Comparison of ENCODE assay signal across 8 cellular contexts in the genomic region with DNA sequence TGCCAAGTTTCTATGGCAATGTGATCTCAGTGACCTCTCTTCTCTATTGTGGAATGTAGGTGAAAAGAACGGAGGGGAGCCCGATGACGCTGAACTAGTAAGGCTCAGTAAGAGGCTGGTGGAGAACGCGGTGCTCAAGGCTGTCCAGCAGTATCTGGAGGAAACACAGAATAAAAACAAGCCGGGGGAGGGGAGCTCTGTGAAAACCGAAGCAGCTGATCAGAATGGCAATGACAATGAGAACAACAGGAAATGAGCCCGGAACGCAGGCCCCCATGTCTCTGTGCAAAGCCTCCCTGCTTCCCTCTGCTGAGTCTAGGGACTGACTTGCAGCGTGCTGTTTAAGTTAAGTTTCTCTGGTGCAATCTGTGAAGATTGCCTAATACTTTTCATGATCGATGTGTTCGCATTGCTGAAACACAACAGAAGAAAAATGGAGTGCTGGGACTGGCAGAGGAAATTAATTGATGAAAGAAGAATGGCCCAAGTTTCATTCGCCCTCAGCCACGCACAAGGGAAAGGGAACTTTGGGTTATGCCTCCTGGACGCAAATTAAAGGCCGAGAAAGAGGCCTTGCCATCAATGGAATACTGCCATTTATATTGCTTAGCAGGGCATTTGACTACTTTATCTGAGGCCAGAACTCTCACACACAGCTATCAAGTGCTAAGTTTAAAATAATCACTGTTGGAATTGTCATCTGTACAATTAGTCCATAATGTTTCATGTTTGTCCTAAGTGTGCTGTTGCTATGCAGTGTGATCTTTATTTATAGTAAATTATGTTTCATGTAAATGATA.
DNase-seq lines count a peak whose midpoint lies in the region; ATAC-seq, FAIRE-seq and TF ChIP-seq lines count a peak whose summit lies in the region.

No MANE protein-coding gene starts in this region.

- DNase-seq in KG1 (lab: John Stamatoyannopoulos, UW) (peak; percentile 66), glomerular endothelial cell (ENCODE audit: extremely low read depth, low read depth, low spot score) (peak; percentile 56), gastrocnemius medialis (peak; percentile 21 to 25), sigmoid colon (no peak), HUDEP-2 (lab: John Stamatoyannopoulos, UW; ENCODE audit: unreplicated experiment in 76 of 76) (no peak), D721Med (ENCODE audit: insufficient read length, low spot score) (no peak), RKO (ENCODE audit: low spot score) (no peak)
- peak; percentile 18 for DNase-seq in activated CD8-positive, alpha-beta memory T cell treated with anti-CD3 and anti-CD28 coated beads, Interleukin-2, amount 50 U/mL, for 1 hour (ENCODE audit: extremely low read depth)

- H3K4me3 ChIP-seq in gastrocnemius medialis (no peak overlapping the region), sigmoid colon (no peak overlapping the region)

- TF ChIP-seq CTCF in gastrocnemius medialis (IDR thresholded peaks at IDR 0.05 in 4 of 5, conservative IDR thresholded peaks at IDR 0.05 in 1 of 5) (no peak), sigmoid colon (IDR thresholded peaks at IDR 0.05) (no peak), D721Med (IDR thresholded peaks at IDR 0.05; ENCODE audit: insufficient read depth, missing control alignments) (no peak)

- TF ChIP-seq EP300 in sigmoid colon (IDR thresholded peaks at IDR 0.05), result no peak

- H3K27ac ChIP-seq in gastrocnemius medialis (no peak overlapping the region), sigmoid colon (no peak overlapping the region)

- ATAC-seq in gastrocnemius medialis, result no peak

- TF ChIP-seq POLR2A in gastrocnemius medialis (IDR thresholded peaks at IDR 0.05) (no peak), sigmoid colon (IDR thresholded peaks at IDR 0.05) (no peak)

- H3K27me3 ChIP-seq in gastrocnemius medialis (no peaks in the 10 kb centered on the region), sigmoid colon (no peaks in the 10 kb centered on the region)

- no peaks in the 10 kb centered on the region for H3K9me3 ChIP-seq in gastrocnemius medialis
- no peaks in the 10 kb centered on the region for H3K9me3 ChIP-seq in sigmoid colon

- no peak for FAIRE-seq in D721Med (lab: Jason Lieb, UNC)

- intact Hi-C loops in gastrocnemius medialis (cut with DNase I; ENCODE audit: low total_unique reads) (no loop called here), sigmoid colon (cut with DNase I) (no loop called here)

- WGBS in sigmoid colon, 2 donors, result 42 to 81% methylated on average over 16 of the region's 16 CpGs

- no peaks in the 10 kb centered on the region for H3K4me1 ChIP-seq in gastrocnemius medialis
- H3K4me1 ChIP-seq in sigmoid colon, result no peaks in the 10 kb centered on the region

- in situ Hi-C loops in gastrocnemius medialis (cut with MboI; ENCODE audit: low sequenced_read_pairs in 4 of 4), result no loop called here

- no peaks in the 10 kb centered on the region for H3K36me3 ChIP-seq in gastrocnemius medialis
- H3K36me3 ChIP-seq in sigmoid colon, result peaks cover 0 to 4% (median 0%) of the 10 kb centered on the region in 4 donors

Comparison
In these comparisons a context has a peak if more than half of its experiments do, and no peak if none do; other contexts are left out.
1. DNase-seq: peak in KG1 (single experiment), activated CD8-positive, alpha-beta memory T cell treated with anti-CD3 and anti-CD28 coated beads, Interleukin-2, amount 50 U/mL, for 1 hour (single experiment), glomerular endothelial cell (single experiment) and gastrocnemius medialis (2 of 2); none in sigmoid colon (single experiment), HUDEP-2 (0 of 76), D721Med (single experiment) and RKO (single experiment).